8 cellular contexts compared by ENCODE assay signal in the genomic region with DNA sequence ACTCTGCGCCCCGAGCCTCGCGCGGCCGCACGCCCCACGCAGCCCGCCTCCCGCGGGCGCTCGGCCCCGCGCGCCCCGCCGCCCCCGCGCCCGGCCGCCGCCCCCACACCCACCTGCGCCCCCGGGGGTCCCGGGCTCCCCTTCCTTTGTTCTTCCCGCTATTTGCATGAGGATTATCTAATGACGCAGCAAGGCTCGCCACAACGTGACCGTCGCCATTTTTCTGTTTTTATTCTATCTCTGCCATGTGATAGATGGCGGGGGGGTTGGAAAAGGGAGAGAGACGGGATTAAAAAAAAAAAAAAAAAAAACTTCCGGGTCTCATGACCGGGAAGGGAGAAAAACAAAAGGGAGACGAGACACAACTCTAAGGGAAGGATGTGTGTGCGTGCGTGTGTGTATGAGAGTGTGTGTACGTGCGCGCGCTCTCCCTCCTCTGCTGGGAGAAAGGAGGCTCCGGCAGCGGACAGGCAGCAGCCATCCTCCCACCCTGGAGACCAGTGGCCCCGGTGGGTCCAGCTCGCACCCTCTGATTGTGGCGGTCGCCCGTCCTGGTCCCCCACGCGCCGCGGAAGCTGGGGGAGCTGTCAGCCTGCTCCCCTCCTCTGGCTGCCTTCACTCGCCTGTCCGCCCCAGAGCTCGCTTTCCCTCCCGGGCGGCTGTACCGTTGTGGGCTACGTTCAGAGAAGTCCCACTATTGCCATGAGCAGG.
DNase-seq lines count a peak whose midpoint lies in the region; ATAC-seq, FAIRE-seq and TF ChIP-seq lines count a peak whose summit lies in the region.

No MANE protein-coding gene starts in this region.

- TF ChIP-seq CTCF in CD8-positive, alpha-beta T cell (IDR thresholded peaks at IDR 0.05): no peak
- TF ChIP-seq CTCF in nephron (IDR thresholded peaks at IDR 0.05; ENCODE audit: unreplicated experiment in 3 of 3): no peak

- intact Hi-C loops in CD8-positive, alpha-beta T cell (cut with DNase I, micrococcal nuclease): loop anchor here (1.0 to 10.0 kb wide), 13 partner anchors 65 to 1867 kb away; partner anchors contain the start of genes LEPR (in 2 of the 2), LEPROT (in 2 of the 2), PGM1 (in 2 of the 2) and CACHD1 (in 1 of the 2)

- peak; percentile 47 for FAIRE-seq in frontal cortex (lab: Jason Lieb, UNC)

- peak overlapping the region; percentile 76 for H3K4me3 ChIP-seq in CD8-positive, alpha-beta T cell (ENCODE audit: low read depth, low read length)

- peaks cover 20% of the 10 kb centered on the region for H3K36me3 Mint-ChIP-seq in CD8-positive, alpha-beta T cell
- no peaks in the 10 kb centered on the region for H3K36me3 Mint-ChIP-seq in nephron (ENCODE audit: low read depth)

- peak; percentile 18 for ATAC-seq in CD8-positive, alpha-beta T cell
- ATAC-seq in GM21515 (IDR thresholded peaks at IDR 0.05; ENCODE audit: unreplicated experiment): peak; percentile 37

- POLR2A ChIA-PET in CD8-positive, alpha-beta T cell (lab: Charles Lee): interaction anchor here (0.7 to 3.8 kb wide), 7 partner anchors 7 to 181 kb away, joined by 3 to 22 read pairs (median 5); partner anchors contain the start of gene JAK1

- H3K4me3 Mint-ChIP-seq in CD8-positive, alpha-beta T cell: peak overlapping the region; percentile 98
- H3K4me3 Mint-ChIP-seq in nephron: peak overlapping the region; percentile 86 to 98 (median 92)

- no peaks in the 10 kb centered on the region for H3K9me3 Mint-ChIP-seq in CD8-positive, alpha-beta T cell
- H3K9me3 Mint-ChIP-seq in nephron: no peaks in the 10 kb centered on the region

- CTCF ChIA-PET in CD8-positive, alpha-beta T cell (lab: Charles Lee): no interaction called here

- H3K4me1 ChIP-seq in CD8-positive, alpha-beta T cell (ENCODE audit: insufficient read depth, low read length): peaks cover 43% of the 10 kb centered on the region

- peak overlapping the region; percentile 92 for H3K27ac ChIP-seq in CD8-positive, alpha-beta T cell (ENCODE audit: low read depth, low read length)
- peak overlapping the region; percentile 97 for H3K27ac ChIP-seq in substantia nigra (ENCODE audit: low read depth, low read length, poor library complexity, severe bottlenecking)

- H3K9me3 ChIP-seq in CD8-positive, alpha-beta T cell (ENCODE audit: low read length): no peaks in the 10 kb centered on the region

- peaks cover 57% of the 10 kb centered on the region for H3K4me1 Mint-ChIP-seq in CD8-positive, alpha-beta T cell (ENCODE audit: low read depth)
- peaks cover 30% of the 10 kb centered on the region for H3K4me1 Mint-ChIP-seq in nephron

- H3K27me3 Mint-ChIP-seq in CD8-positive, alpha-beta T cell (ENCODE audit: low read depth): no peaks in the 10 kb centered on the region
- H3K27me3 Mint-ChIP-seq in nephron (ENCODE audit: low read depth): peaks cover 15% of the 10 kb centered on the region

- DNase-seq in CD8-positive, alpha-beta T cell: peak; percentile 29 to 79 (median 57)
- peak; percentile 36 to 52 for DNase-seq in Kasumi-1 (lab: John Stamatoyannopoulos, UW)
- DNase-seq in SHP77 (lab: John Stamatoyannopoulos, UW): peak; percentile 38 to 40
- DNase-seq in activated naive CD4-positive, alpha-beta T cell treated with anti-CD3 and anti-CD28 coated beads, Interleukin-2, amount 50 U/mL, for 16 hours: peak; percentile 59
- DNase-seq in frontal cortex (ENCODE audit: low spot score in 2 of 2): peak; percentile 66 to 80
- peak in 47 of 49 donors; percentile 12 to 91 (median 69) for DNase-seq in substantia nigra (lab: John Stamatoyannopoulos, UW)

- H3K27me3 ChIP-seq in CD8-positive, alpha-beta T cell (ENCODE audit: insufficient read depth, low read length): no peaks in the 10 kb centered on the region

- H3K36me3 ChIP-seq in CD8-positive, alpha-beta T cell (ENCODE audit: insufficient read depth, low read length): no peaks in the 10 kb centered on the region

- peak overlapping the region; percentile 100 for H3K27ac Mint-ChIP-seq in CD8-positive, alpha-beta T cell
- peak overlapping the region; percentile 93 to 98 (median 95) for H3K27ac Mint-ChIP-seq in nephron

Comparison
In these comparisons a context has a peak if more than half of its experiments do, and no peak if none do; other contexts are left out.
1. Peak in every context shown above with its lines: DNase-seq, ATAC-seq, H3K4me3 ChIP-seq and H3K27ac ChIP-seq.